ENCODE assay signal across 22 cellular contexts in genomic region chr18:55138401-55138800, GRCh38.
"Had no signal": no experiment of that assay in that cellular context is flagged by ENCODE, and none has a peak within 500 bp of the region (broad histone marks: within the 10 kb centered on the region; RNA-seq: fewer than 3 reads in every experiment).

No MANE protein-coding gene starts in this region.

- H3K27me3 ChIP-seq: colonic mucosa, dorsolateral prefrontal cortex, esophagus muscularis mucosa, esophagus squamous epithelium, foreskin keratinocyte, gastrocnemius medialis, gastroesophageal sphincter, heart left ventricle, heart right ventricle had no signal

- H3K9me3 ChIP-seq: colonic mucosa, esophagus muscularis mucosa, esophagus squamous epithelium, gastrocnemius medialis, gastroesophageal sphincter, heart left ventricle had no signal

- H3K4me3 ChIP-seq: colonic mucosa, coronary artery, dorsolateral prefrontal cortex, esophagus muscularis mucosa, esophagus squamous epithelium, gastrocnemius medialis, gastroesophageal sphincter, heart left ventricle, heart right ventricle had no signal

- H3K36me3 ChIP-seq: colonic mucosa, esophagus muscularis mucosa, esophagus squamous epithelium, gastrocnemius medialis, gastroesophageal sphincter, heart left ventricle, heart right ventricle had no signal

- H3K27ac ChIP-seq: colonic mucosa, coronary artery, dorsolateral prefrontal cortex, epithelial cell of prostate, esophagus muscularis mucosa, esophagus squamous epithelium, foreskin keratinocyte, gastrocnemius medialis, gastroesophageal sphincter, heart left ventricle, heart right ventricle had no signal

- DNase-seq: colonic mucosa; cortex of kidney; dermis blood vessel endothelial cell; dorsolateral prefrontal cortex; effector CD4-positive, alpha-beta T cell; effector CD8-positive, alpha-beta T cell; effector memory CD4-positive, alpha-beta T cell; effector memory CD8-positive, alpha-beta T cell; endodermal cell; erythroblast; esophagus squamous epithelium; foreskin keratinocyte; foreskin melanocyte; gastrocnemius medialis; glutamatergic neuron; head of caudate nucleus; heart left ventricle; heart right ventricle had no signal

- H3K4me1 ChIP-seq: colonic mucosa, esophagus muscularis mucosa, esophagus squamous epithelium, foreskin keratinocyte, gastrocnemius medialis, gastroesophageal sphincter, heart left ventricle, heart right ventricle had no signal
